Comparison of ENCODE assay signal across 1 cellular context in the genomic region with DNA sequence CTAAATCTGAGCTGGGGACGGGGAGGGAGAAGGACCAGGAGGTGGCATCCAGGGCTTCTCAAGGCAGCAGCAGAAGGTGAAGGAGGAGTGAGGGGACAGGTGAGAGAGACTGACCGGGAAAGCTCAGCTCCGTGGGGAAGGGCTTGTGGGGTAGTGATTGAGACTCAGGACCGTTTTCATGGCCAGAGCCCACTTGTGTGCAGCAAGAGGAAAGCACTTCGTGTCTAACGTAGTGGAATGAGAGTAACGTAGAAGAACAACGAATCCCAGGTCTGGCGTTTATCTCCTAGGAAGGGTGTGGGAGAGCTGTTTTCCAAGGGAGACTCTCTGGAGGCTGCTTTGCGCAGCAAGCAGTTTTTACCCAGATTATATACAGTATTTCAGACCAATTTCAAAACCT.
TF ChIP-seq lines count a peak whose summit lies in the region.

No MANE protein-coding gene starts in this region.

TF ChIP-seq in HCT116, 20 proteins besides CTCF, POLR2A, EP300 and RAD21:
- TF ChIP-seq TCF7L2 (IDR thresholded peaks at IDR 0.05; ENCODE audit: borderline replicate concordance, extremely low read depth, insufficient read depth, insufficient read length) = no peak
- no peak for TF ChIP-seq YY1 (IDR thresholded peaks at IDR 0.05; ENCODE audit: extremely low read depth, insufficient replicate concordance, low read depth, low read length)
- TF ChIP-seq ELF1 (IDR thresholded peaks at IDR 0.05; ENCODE audit: borderline replicate concordance, low read depth) = no peak
- TF ChIP-seq EGR1 (IDR thresholded peaks at IDR 0.05; ENCODE audit: low read depth) = no peak
- no peak for TF ChIP-seq JUND (IDR thresholded peaks at IDR 0.05)
- no peak for TF ChIP-seq FOSL1 (IDR thresholded peaks at IDR 0.05; ENCODE audit: low read depth)
- TF ChIP-seq EZH2phosphoT487 (IDR thresholded peaks at IDR 0.05; ENCODE audit: borderline replicate concordance) = no peak
